Comparison of ENCODE assay signal across 8 cellular contexts in the genomic region with DNA sequence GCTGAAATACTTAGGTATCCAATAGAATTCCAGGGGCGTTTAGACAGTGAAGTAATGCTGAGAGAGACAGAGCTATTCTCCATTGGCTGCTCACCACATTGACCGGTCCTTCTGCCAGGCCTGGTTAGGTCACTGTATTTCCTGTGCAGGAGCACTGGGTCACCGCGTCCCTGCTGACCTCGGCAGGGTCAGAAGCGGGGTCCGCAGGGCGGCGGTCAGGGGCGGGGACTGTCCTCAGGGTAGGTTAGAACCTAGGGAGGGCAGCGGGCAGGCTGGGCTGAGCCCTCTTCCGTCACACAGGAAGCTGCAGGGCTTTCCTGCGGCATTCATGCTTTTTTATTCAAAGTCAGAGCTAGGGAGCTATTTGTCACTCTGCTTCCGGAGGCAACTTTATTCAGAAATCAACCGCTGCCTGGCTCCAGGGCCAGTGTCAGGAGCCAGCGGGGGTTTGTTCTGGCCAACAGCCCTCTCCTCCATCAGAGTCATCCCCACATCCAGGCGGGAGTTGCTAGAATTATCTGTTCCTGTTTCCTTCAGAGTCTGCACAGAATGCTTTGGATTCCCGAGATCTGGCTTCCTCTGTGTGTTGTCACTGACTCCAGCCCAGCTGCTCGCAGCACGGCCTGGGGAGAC.
A peak's percentile ranks its signal among the peaks of the same experiment; 100 is the strongest.
DNase-seq lines count a peak whose midpoint lies in the region; ATAC-seq lines count a peak whose summit lies in the region.

No MANE protein-coding gene starts in this region.

- H3K4me3 Mint-ChIP-seq in activated naive CD8-positive, alpha-beta T cell treated with anti-CD3 and anti-CD28 coated beads for 36 hours, result no peak overlapping the region

- peak; percentile 16 for DNase-seq in HCEC 1CT
- peak; percentile 6 for DNase-seq in activated naive CD8-positive, alpha-beta T cell treated with anti-CD3 and anti-CD28 coated beads for 36 hours
- peak; percentile 38 for DNase-seq in iPS DF 19.7 (ENCODE audit: low read depth, low spot score)
- no peak for DNase-seq in sciatic nerve (ENCODE audit: low spot score)
- no peak for DNase-seq in NCI-H82 treated with DMSO at 0.1 percent for 48 hours (lab: John Stamatoyannopoulos, UW; ENCODE audit: unreplicated experiment)
- no peak for DNase-seq in NCI-H2029 treated with DMSO at 0.1 percent for 48 hours (lab: John Stamatoyannopoulos, UW)
- DNase-seq in LoVo (ENCODE audit: low spot score), result no peak
- DNase-seq in stimulated activated CD4-positive, alpha-beta T cell treated with anti-CD3 and anti-CD28 coated beads, Interleukin-1b, Interleukin-23, amount 100 ng/mL, for 48 hours, result no peak

- no peaks in the 10 kb centered on the region for H3K27me3 Mint-ChIP-seq in activated naive CD8-positive, alpha-beta T cell treated with anti-CD3 and anti-CD28 coated beads for 36 hours

- no peaks in the 10 kb centered on the region for H3K9me3 Mint-ChIP-seq in activated naive CD8-positive, alpha-beta T cell treated with anti-CD3 and anti-CD28 coated beads for 36 hours

- no peak overlapping the region for H3K27ac Mint-ChIP-seq in activated naive CD8-positive, alpha-beta T cell treated with anti-CD3 and anti-CD28 coated beads for 36 hours

- ATAC-seq in sciatic nerve, result peak; percentile 75

- intact Hi-C loops in sciatic nerve (cut with DNase I), result loop anchor here (10.0 kb wide), 1 partner anchor 291 kb away; no protein-coding TSS in a partner anchor

- no peaks in the 10 kb centered on the region for H3K36me3 Mint-ChIP-seq in activated naive CD8-positive, alpha-beta T cell treated with anti-CD3 and anti-CD28 coated beads for 36 hours

- H3K4me1 Mint-ChIP-seq in activated naive CD8-positive, alpha-beta T cell treated with anti-CD3 and anti-CD28 coated beads for 36 hours, result peaks cover 3% of the 10 kb centered on the region

Comparison
In these comparisons a context has a peak if more than half of its experiments do, and no peak if none do; other contexts are left out.
1. DNase-seq: peak in HCEC 1CT (single experiment), activated naive CD8-positive, alpha-beta T cell treated with anti-CD3 and anti-CD28 coated beads for 36 hours (single experiment) and iPS DF 19.7 (single experiment); none in sciatic nerve (single experiment), NCI-H82 treated with DMSO at 0.1 percent for 48 hours (single experiment), NCI-H2029 treated with DMSO at 0.1 percent for 48 hours (single experiment), LoVo (single experiment) and stimulated activated CD4-positive, alpha-beta T cell treated with anti-CD3 and anti-CD28 coated beads, Interleukin-1b, Interleukin-23, amount 100 ng/mL, for 48 hours (single experiment).